ENCODE assay signal across 29 cellular contexts in the genomic region with DNA sequence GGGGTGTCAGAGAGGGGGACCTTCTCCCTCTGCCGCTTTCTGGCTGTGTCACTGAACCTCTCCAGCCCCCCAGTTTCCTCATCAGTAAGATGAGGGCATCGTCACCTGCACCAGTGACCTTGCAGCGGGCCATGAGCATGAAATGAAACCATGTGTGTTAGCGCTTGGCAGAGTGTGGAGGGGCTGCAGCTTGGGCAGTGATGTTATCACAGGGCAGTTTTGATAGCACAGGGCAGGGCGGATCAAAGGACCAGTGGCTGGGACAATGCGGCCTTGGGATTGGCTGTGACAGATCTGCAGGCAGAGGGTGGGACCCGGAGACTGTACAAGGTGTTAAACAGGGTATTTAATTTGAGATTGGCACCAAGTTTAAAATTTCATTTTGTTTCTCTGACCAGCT. TPM values are rescaled to one million over a fixed set of nuclear protein-coding genes. Genes with fewer than 3 reads are reported as not detected.
"Had no signal": no experiment of that assay in that cellular context is flagged by ENCODE, and none has a peak within 500 bp of the region (broad histone marks: within the 10 kb centered on the region; RNA-seq: fewer than 3 reads in every experiment).

No MANE protein-coding gene starts in this region.

- H3K4me2 ChIP-seq: hepatocyte, neural progenitor cell had no signal

- H3K9me3 ChIP-seq: left ventricle myocardium inferior, ovary, prostate gland, suprapubic skin, thoracic aorta, tibial nerve, uterus had no signal

- H2AFZ ChIP-seq: hepatocyte, neural progenitor cell had no signal

- H3K9me3 Mint-ChIP-seq: mesothelial cell of epicardium; naive B cell; natural killer cell; nephron progenitor cell; neural progenitor cell; stimulated activated naive CD8-positive, alpha-beta T cell treated with anti-CD3 and anti-CD28 coated beads, Interleukin-15, Interleukin-2, amounts not matched to agents 100 ng/mL and 50 ng/mL, for 24 hours; type B pancreatic cell had no signal

- H3K36me3 ChIP-seq: neural progenitor cell, ovary, prostate gland, uterus had no signal

- H3K4me1 ChIP-seq: prostate gland, suprapubic skin, uterus had no signal

- H3K4me3 ChIP-seq: hepatocyte, left ventricle myocardium inferior, lung, neural progenitor cell, ovary, prostate gland, skin epidermis, suprapubic skin, thoracic aorta, tibial nerve, uterus had no signal

- H3K27ac Mint-ChIP-seq: mesothelial cell of epicardium; natural killer cell; nephron progenitor cell; neural progenitor cell; stimulated activated naive CD8-positive, alpha-beta T cell treated with anti-CD3 and anti-CD28 coated beads, Interleukin-15, Interleukin-2, amounts not matched to agents 100 ng/mL and 50 ng/mL, for 24 hours; type B pancreatic cell had no signal

- H3K27me3 Mint-ChIP-seq: naive B cell; stimulated activated naive CD8-positive, alpha-beta T cell treated with anti-CD3 and anti-CD28 coated beads, Interleukin-15, Interleukin-2, amounts not matched to agents 100 ng/mL and 50 ng/mL, for 24 hours; type B pancreatic cell had no signal

- ATAC-seq: natural killer cell, right cardiac atrium, sciatic nerve had no signal

- H3K4me1 Mint-ChIP-seq: mesothelial cell of epicardium had no signal

- H3K36me3 Mint-ChIP-seq: mesothelial cell of epicardium, natural killer cell had no signal

- H3K4me3 Mint-ChIP-seq: mesothelial cell of epicardium; natural killer cell; neural progenitor cell; stimulated activated naive CD8-positive, alpha-beta T cell treated with anti-CD3 and anti-CD28 coated beads, Interleukin-15, Interleukin-2, amounts not matched to agents 100 ng/mL and 50 ng/mL, for 24 hours; type B pancreatic cell had no signal

- H3K27ac ChIP-seq: hepatocyte, left ventricle myocardium inferior, neural progenitor cell, ovary, prostate gland, skin epidermis, suprapubic skin, thoracic aorta, tibial nerve, uterus had no signal

- H3K9ac ChIP-seq: neural progenitor cell had no signal

- H3K27me3 ChIP-seq: hepatocyte, neural progenitor cell, ovary, suprapubic skin, tibial nerve, uterus had no signal

- DNase-seq: islet precursor cell; left ventricle myocardium inferior; mesendoderm; naive B cell; natural killer cell; nephron progenitor cell; ovary; posterior cingulate gyrus; retina; right cardiac atrium; stimulated activated CD4-positive, alpha-beta T cell treated with anti-CD3 and anti-CD28 coated beads, Interleukin-12 subunit alpha, Interleukin-12 subunit beta, amount 100 ng/mL, for 4 hours; stimulated activated CD4-positive, alpha-beta T cell treated with anti-CD3 and anti-CD28 coated beads, Interleukin-2, amount 100 ng/mL, for 24 hours; stimulated activated CD4-positive, alpha-beta T cell treated with anti-CD3 and anti-CD28 coated beads, Interleukin-4, amount 100 ng/mL, for 1 hour; stimulated activated naive CD4-positive, alpha-beta T cell; uterus had no signal

RNA-seq across cellular contexts. Expression of a gene that starts 44.6 kb away (rescaled TPM):
- total RNA-seq: hepatocyte, kidney epithelial cell, mononuclear cell, natural killer cell had no signal
